8 cellular contexts compared by ENCODE assay signal in genomic region chr16:46688101-46688656, GRCh38. TPM values are rescaled to one million over a fixed set of nuclear protein-coding genes. Genes with fewer than 3 reads are reported as not detected.
DNase-seq lines count a peak whose midpoint lies in the region; ATAC-seq and TF ChIP-seq lines count a peak whose summit lies in the region.

No MANE protein-coding gene starts in this region.

- CTCF ChIA-PET in HEK293T (lab: Yijun Ruan, JAX): no interaction called here

- H3K4me1 ChIP-seq in right lobe of liver (peaks cover 0 to 22% (median 9%) of the 10 kb centered on the region in 4 donors), upper lobe of right lung (peaks cover 32% of the 10 kb centered on the region)

- in situ Hi-C loops in brain microvascular endothelial cell (cut with HindIII; ENCODE audit: low pct_ligation_motif_present, low sequenced_read_pairs): no loop called here

- no peak for ATAC-seq in activated T-cell treated with anti-CD3 and anti-CD28 coated beads, Interleukin-2, amount 50 U/mL, for 72 hours (replicated peaks in 1 of 2)
- ATAC-seq in right lobe of liver (no peak), upper lobe of right lung (peak; percentile 5), HG02623 (IDR thresholded peaks at IDR 0.05; ENCODE audit: unreplicated experiment) (no peak)

- TF ChIP-seq CTCF in brain microvascular endothelial cell (IDR thresholded peaks at IDR 0.05; ENCODE audit: low read depth, low read length, missing control alignments) (peak; percentile 41), right lobe of liver (IDR thresholded peaks at IDR 0.05) (no peak), upper lobe of right lung (IDR thresholded peaks at IDR 0.05) (peak; percentile 33)

- H3K4me3 Mint-ChIP-seq in activated T-cell treated with anti-CD3 and anti-CD28 coated beads, Interleukin-2, amount 50 U/mL, for 72 hours: no peak overlapping the region

- H3K4me3 ChIP-seq in brain microvascular endothelial cell (ENCODE audit: low read depth, low read length) (peak overlapping the region; percentile 94), right lobe of liver (peak overlapping the region; percentile 73 to 91 (median 82)), upper lobe of right lung (peak overlapping the region; percentile 89)

- H3K27me3 Mint-ChIP-seq in activated T-cell treated with anti-CD3 and anti-CD28 coated beads, Interleukin-2, amount 50 U/mL, for 72 hours (ENCODE audit: low read depth): no peaks in the 10 kb centered on the region

- H3K27me3 ChIP-seq in brain microvascular endothelial cell (replicated peaks): no peaks in the 10 kb centered on the region
- no peaks in the 10 kb centered on the region for H3K27me3 ChIP-seq in right lobe of liver
- H3K27me3 ChIP-seq in upper lobe of right lung: no peaks in the 10 kb centered on the region

- TF ChIP-seq POLR2A in right lobe of liver (IDR thresholded peaks at IDR 0.05): no peak

- H3K36me3 ChIP-seq in brain microvascular endothelial cell (replicated peaks) (no peaks in the 10 kb centered on the region), right lobe of liver (no peaks in the 10 kb centered on the region), upper lobe of right lung (no peaks in the 10 kb centered on the region)

- POLR2A ChIA-PET in HEK293T (lab: Yijun Ruan, JAX): no interaction called here

- H3K27ac Mint-ChIP-seq in activated T-cell treated with anti-CD3 and anti-CD28 coated beads, Interleukin-2, amount 50 U/mL, for 72 hours: peak overlapping the region; percentile 84

- intact Hi-C loops in right lobe of liver (cut with DNase I): no loop called here
- intact Hi-C loops in upper lobe of right lung (cut with DNase I): no loop called here

- H3K36me3 Mint-ChIP-seq in activated T-cell treated with anti-CD3 and anti-CD28 coated beads, Interleukin-2, amount 50 U/mL, for 72 hours (ENCODE audit: insufficient read depth in 2 of 2): peaks cover 6 to 17% of the 10 kb centered on the region in 2 donors

- H3K9me3 Mint-ChIP-seq in activated T-cell treated with anti-CD3 and anti-CD28 coated beads, Interleukin-2, amount 50 U/mL, for 72 hours: no peaks in the 10 kb centered on the region

- WGBS in right lobe of liver (ENCODE audit: insufficient coverage, low coverage, low lambda C conversion rate, missing lambda C conversion rate): 8% methylated on average over 11 of the region's 15 CpGs

- H3K27ac ChIP-seq in brain microvascular endothelial cell (peak overlapping the region; percentile 96), right lobe of liver (peak overlapping the region; percentile 88 to 96 (median 94)), upper lobe of right lung (peak overlapping the region; percentile 91)

- no peak for DNase-seq in activated T-cell treated with anti-CD3 and anti-CD28 coated beads, Interleukin-2, amount 50 U/mL, for 72 hours
- DNase-seq in activated T-cell treated with anti-CD3 and anti-CD28 coated beads for 4 hours: no peak
- no peak for DNase-seq in brain microvascular endothelial cell
- peak in 2 of 3 donors; percentile 36 to 58 for DNase-seq in right lobe of liver
- DNase-seq in upper lobe of right lung: no peak
- DNase-seq in NCI-H2196 (lab: John Stamatoyannopoulos, UW; ENCODE audit: unreplicated experiment): no peak
- no peak for DNase-seq in HEK293T (ENCODE audit: extremely low spot score)

- H3K9me3 ChIP-seq in right lobe of liver: no peaks in the 10 kb centered on the region
- no peaks in the 10 kb centered on the region for H3K9me3 ChIP-seq in upper lobe of right lung

- peaks cover 59% of the 10 kb centered on the region for H3K4me1 Mint-ChIP-seq in activated T-cell treated with anti-CD3 and anti-CD28 coated beads, Interleukin-2, amount 50 U/mL, for 72 hours (ENCODE audit: low read depth)

TF ChIP-seq in HEK293T, 16 proteins besides CTCF, POLR2A, EP300 and RAD21:
- TF ChIP-seq CTBP1 (IDR thresholded peaks at IDR 0.05; ENCODE audit: borderline replicate concordance) (no peak), FOXA1 (IDR thresholded peaks at IDR 0.05) (no peak), L3MBTL2 (conservative IDR thresholded peaks at IDR 0.05) (no peak)

RNA-seq across cellular contexts. Expression of gene VPS35, which starts 0.8 kb away (rescaled TPM):
- 10 to 100 TPM; 68.0 to 77.4 TPM for total RNA-seq in activated T-cell treated with anti-CD3 and anti-CD28 coated beads, Interleukin-2, amount 50 U/mL, for 72 hours
- total RNA-seq in right lobe of liver (10 to 100 TPM; 18.0 to 36.5 (median 28.9) TPM), upper lobe of right lung (87.6 TPM)

RNA-seq across cellular contexts. Expression of gene ORC6, which starts 1.3 kb away (rescaled TPM):
- total RNA-seq in activated T-cell treated with anti-CD3 and anti-CD28 coated beads, Interleukin-2, amount 50 U/mL, for 72 hours: 10 to 100 TPM; 48.0 to 57.2 TPM
- total RNA-seq in right lobe of liver (1 to 10 TPM in 2 of 6 experiments, under 1 TPM in 4; 0.18 to 4.8 (median 0.76) TPM), upper lobe of right lung (0.78 TPM)

RNA-seq across cellular contexts. Expression of gene MYLK3, which starts 60.0 kb away (rescaled TPM):
- total RNA-seq in activated T-cell treated with anti-CD3 and anti-CD28 coated beads, Interleukin-2, amount 50 U/mL, for 72 hours: 1 to 10 TPM in 1 of 2 donors, under 1 TPM in 1; 0.81 to 1.7 TPM
- total RNA-seq in right lobe of liver (under 1 TPM; 0.06 to 0.44 (median 0.23) TPM), upper lobe of right lung (0.43 TPM)

Comparison
In these comparisons a context has a peak if more than half of its experiments do, and no peak if none do; other contexts are left out.
1. DNase-seq: peak in right lobe of liver (2 of 3); none in activated T-cell treated with anti-CD3 and anti-CD28 coated beads, Interleukin-2, amount 50 U/mL, for 72 hours (0 of 2), activated T-cell treated with anti-CD3 and anti-CD28 coated beads for 4 hours (single experiment), brain microvascular endothelial cell (single experiment), upper lobe of right lung (single experiment), NCI-H2196 (single experiment) and HEK293T (single experiment).
2. CTCF ChIP-seq: peak in brain microvascular endothelial cell (single experiment) and upper lobe of right lung (single experiment); none in right lobe of liver (0 of 4).
3. RNA of gene ORC6, which starts 1.3 kb away (total RNA-seq): 48.0 to 57.2 TPM in activated T-cell treated with anti-CD3 and anti-CD28 coated beads, Interleukin-2, amount 50 U/mL, for 72 hours; 0.18 to 4.8 TPM in right lobe of liver and 0.78 TPM in upper lobe of right lung (single experiment); every median in the first group is over 4 times any median in the second.
4. Peak in every context shown above with its lines, with median percentiles within 50 percentile points of each other: H3K27ac ChIP-seq and H3K4me3 ChIP-seq.